21 cellular contexts compared by ENCODE assay signal in genomic region chr3:50168388-50168787, GRCh38. TPM values are rescaled to one million over a fixed set of nuclear protein-coding genes. Genes with fewer than 3 reads are reported as not detected.
DNase-seq lines count a peak whose midpoint lies in the region; ATAC-seq and TF ChIP-seq lines count a peak whose summit lies in the region.
"Had no signal": no experiment of that assay in that cellular context is flagged by ENCODE, and none has a peak within 500 bp of the region (broad histone marks: within the 10 kb centered on the region; RNA-seq: fewer than 3 reads in every experiment).

No MANE protein-coding gene starts in this region.

- no peaks in the 10 kb centered on the region for H3K36me3 ChIP-seq in Panc1 (ENCODE audit: control insufficient read depth, insufficient read depth, low read length)
- peaks cover 0 to 16% of the 10 kb centered on the region in 2 donors for H3K36me3 ChIP-seq in esophagus (ENCODE audit: control insufficient read depth in 2 of 2, insufficient read depth in 2 of 2, low read length in 1 of 2)
- no peaks in the 10 kb centered on the region for H3K36me3 ChIP-seq in mucosa of stomach (ENCODE audit: control insufficient read depth, insufficient read depth, low read length)
- peaks cover 0 to 1% (median 0%) of the 10 kb centered on the region in 3 donors for H3K36me3 ChIP-seq in tibial artery
- H3K36me3 ChIP-seq: BE2C had no signal

- BruUV-seq in Panc1 (replicated peaks; lab: Mats Ljungman, UMichigan): no TSS peak

- 43 to 45% methylated on average over 9 of the region's 9 CpGs for WGBS in esophagus, 2 donors

- H3K27ac ChIP-seq in Panc1 (ENCODE audit: low read length) (peak overlapping the region; percentile 82), esophagus (ENCODE audit: low read depth in 2 of 2, low read length in 1 of 2) (peak overlapping the region; percentile 88 to 98), tibial artery (peak overlapping the region; percentile 70 to 87)

- no peak overlapping the region for H3K4me3 ChIP-seq in Panc1 (ENCODE audit: low read depth in 2 of 2, low read length in 2 of 2)
- H3K4me3 ChIP-seq in esophagus (ENCODE audit: low read depth in 1 of 2, low read length in 2 of 2): no peak overlapping the region
- no peak overlapping the region for H3K4me3 ChIP-seq in mucosa of stomach (ENCODE audit: low read length)
- H3K4me3 ChIP-seq in tibial artery: no peak overlapping the region
- H3K4me3 ChIP-seq in foreskin fibroblast (ENCODE audit: low read depth in 1 of 2, low read length in 2 of 2): no peak overlapping the region
- H3K4me3 ChIP-seq: MG63, mucosa of descending colon had no signal

- H3K27me3 ChIP-seq in Panc1 (ENCODE audit: control insufficient read depth, insufficient read depth, low read length): no peaks in the 10 kb centered on the region
- no peaks in the 10 kb centered on the region for H3K27me3 ChIP-seq in esophagus (ENCODE audit: control insufficient read depth in 1 of 2, insufficient read depth in 2 of 2, low read length in 2 of 2)
- no peaks in the 10 kb centered on the region for H3K27me3 ChIP-seq in mucosa of stomach (ENCODE audit: control insufficient read depth, insufficient read depth, low read length)
- H3K27me3 ChIP-seq in tibial artery: no peaks in the 10 kb centered on the region
- H3K27me3 ChIP-seq: BE2C, foreskin keratinocyte, MG63 had no signal

- POLR2A ChIA-PET in Panc1 (lab: Charles Lee): no interaction called here

- no peak for TF ChIP-seq CTCF in Panc1 (IDR thresholded peaks at IDR 0.05)
- no peak for TF ChIP-seq CTCF in tibial artery (IDR thresholded peaks at IDR 0.05)
- no peak for TF ChIP-seq CTCF in foreskin fibroblast (IDR thresholded peaks at IDR 0.05; ENCODE audit: low read depth, low read length)

- peaks cover 93% of the 10 kb centered on the region for H3K4me1 ChIP-seq in Panc1 (ENCODE audit: control insufficient read depth, insufficient read depth, low read length)
- peaks cover 28 to 82% of the 10 kb centered on the region in 2 donors for H3K4me1 ChIP-seq in esophagus (ENCODE audit: control insufficient read depth in 2 of 2, insufficient read depth in 2 of 2, low read length in 1 of 2)
- H3K4me1 ChIP-seq in mucosa of stomach (ENCODE audit: control insufficient read depth, insufficient read depth, low read length): peaks cover 99% of the 10 kb centered on the region
- peaks cover 0 to 94% (median 81%) of the 10 kb centered on the region in 4 donors for H3K4me1 ChIP-seq in tibial artery

- intact Hi-C loops in Panc1 (cut with micrococcal nuclease; ENCODE audit: unreplicated experiment): no loop called here
- intact Hi-C loops in tibial artery (cut with DNase I; ENCODE audit: low total_unique reads): no loop called here

- no peak for DNase-seq in Panc1 (ENCODE audit: low read depth, low spot score)
- DNase-seq in tibial artery: no peak
- DNase-seq in foreskin fibroblast: no peak
- no peak for DNase-seq in DMS79 treated with DMSO at 0.1 percent for 48 hours (lab: John Stamatoyannopoulos, UW)
- no peak for DNase-seq in NCI-H446 treated with DMSO at 0.1 percent for 48 hours (lab: John Stamatoyannopoulos, UW)
- DNase-seq in NCI-H526 treated with DMSO at 0.1 percent for 48 hours (lab: John Stamatoyannopoulos, UW): no peak
- DNase-seq: activated CD4-positive, CD25-positive, alpha-beta regulatory T cell; activated CD8-positive, alpha-beta memory T cell treated with anti-CD3 and anti-CD28 coated beads, Interleukin-2, amount 10 ng/mL, durations not matched to agents 7 days and 5 days; activated naive CD4-positive, alpha-beta T cell; BE2C; effector memory CD4-positive, alpha-beta T cell; foreskin keratinocyte; MG63; mucosa of descending colon; NCI-H187 treated with DMSO at 0.1 percent for 48 hours; NCI-H748 treated with DMSO at 0.1 percent for 48 hours; T-cell had no signal

- in situ Hi-C loops in Panc1 (cut with HindIII; ENCODE audit: low pct_unique_long_range_greater_than_20kb, low sequenced_read_pairs): no loop called here

- CTCF ChIA-PET in Panc1 (lab: Charles Lee): no interaction called here

- H3K9ac ChIP-seq in mucosa of stomach (ENCODE audit: low read length): peak overlapping the region; percentile 53

- H3K9me3 ChIP-seq in Panc1 (ENCODE audit: control insufficient read depth, insufficient read depth, low read depth, low read length) (no peaks in the 10 kb centered on the region), esophagus (ENCODE audit: control insufficient read depth in 2 of 2, insufficient read depth in 1 of 2, low read depth in 1 of 2, low read length in 1 of 2) (no peaks in the 10 kb centered on the region), mucosa of stomach (ENCODE audit: control insufficient read depth, low read length) (no peaks in the 10 kb centered on the region), tibial artery (no peaks in the 10 kb centered on the region)
- H3K9me3 ChIP-seq: BE2C, MG63, mucosa of descending colon had no signal

- ATAC-seq in Panc1: no peak
- ATAC-seq: activated CD8-positive, alpha-beta memory T cell treated with anti-CD3 and anti-CD28 coated beads, Interleukin-2, amount 10 ng/mL, durations not matched to agents 7 days and 5 days; foreskin keratinocyte; mucosa of descending colon; T-cell had no signal

RNA-seq across cellular contexts. Expression of gene SEMA3F, which starts 13.3 kb away (rescaled TPM):
- total RNA-seq in Panc1 (2021; ENCODE audit: unreplicated experiment): 69.6 TPM
- 104 TPM for polyA plus RNA-seq in Panc1 (2012; ENCODE audit: insufficient read length)
- polyA plus RNA-seq in esophagus: 10 to 100 TPM; 55.4 to 79.6 TPM

RNA-seq across cellular contexts. Expression of gene GNAT1, which starts 23.0 kb away (rescaled TPM):
- not detected for total RNA-seq in Panc1 (2021; ENCODE audit: unreplicated experiment)
- polyA plus RNA-seq in Panc1 (2012; ENCODE audit: insufficient read length): not detected
- polyA plus RNA-seq in esophagus: under 1 TPM; 0.02 to 0.07 TPM
- total RNA-seq: activated CD8-positive, alpha-beta memory T cell treated with anti-CD3 and anti-CD28 coated beads, Interleukin-2, amount 10 ng/mL, durations not matched to agents 7 days and 5 days; foreskin keratinocyte; mucosa of descending colon; RPMI7951; ureter had no signal
- polyA plus RNA-seq: foreskin keratinocyte had no signal

RNA-seq across cellular contexts. Expression of gene SLC38A3, which starts 36.7 kb away (rescaled TPM):
- total RNA-seq in Panc1 (2021; ENCODE audit: unreplicated experiment): 6.0 TPM
- 10.6 TPM for polyA plus RNA-seq in Panc1 (2012; ENCODE audit: insufficient read length)
- under 1 TPM; 0.08 to 0.11 TPM for polyA plus RNA-seq in esophagus
- total RNA-seq: activated CD8-positive, alpha-beta memory T cell treated with anti-CD3 and anti-CD28 coated beads, Interleukin-2, amount 10 ng/mL, durations not matched to agents 7 days and 5 days; foreskin keratinocyte; RPMI7951 had no signal
